In genomic region chr4:4753643-4754042, GRCh38 we compare ENCODE assay signal across 25 cellular contexts.
"Had no signal": no experiment of that assay in that cellular context is flagged by ENCODE, and none has a peak within 500 bp of the region (broad histone marks: within the 10 kb centered on the region; RNA-seq: fewer than 3 reads in every experiment).

No MANE protein-coding gene starts in this region.

- DNase-seq: dorsolateral prefrontal cortex; effector CD4-positive, alpha-beta T cell; left ventricle myocardium superior; lower lobe of right lung; midbrain; naive thymus-derived CD8-positive, alpha-beta T cell; pancreas; stimulated activated CD4-positive, alpha-beta T cell treated with anti-CD3 and anti-CD28 coated beads, Interleukin-12 subunit alpha, Interleukin-12 subunit beta, amount 100 ng/mL, for 4 hours; stimulated activated CD4-positive, alpha-beta T cell treated with anti-CD3 and anti-CD28 coated beads, Interleukin-1b, Interleukin-23, amount 100 ng/mL, for 48 hours; stimulated activated CD4-positive, alpha-beta T cell treated with anti-CD3 and anti-CD28 coated beads, Interleukin-4, amount 100 ng/mL, for 1 hour; stimulated activated CD8-positive, alpha-beta memory T cell treated with anti-CD3 and anti-CD28 coated beads, Interleukin-4, amount 100 ng/mL, for 48 hours; stimulated activated naive CD8-positive, alpha-beta T cell treated with anti-CD3 and anti-CD28 coated beads, Interleukin-15, Interleukin-2, amounts not matched to agents 100 U/mL and 50 U/mL, for 24 hours; substantia nigra; testis; upper lobe of left lung had no signal

- H3K9me3 ChIP-seq: lower lobe of right lung, neutrophil, pancreas, testis, tibial nerve, upper lobe of left lung had no signal

- H3K4me3 ChIP-seq: dorsolateral prefrontal cortex, lower lobe of right lung, pancreas, smooth muscle cell, testis, tibial nerve, upper lobe of left lung had no signal

- H3K36me3 ChIP-seq: lower lobe of right lung, neutrophil, pancreas, tibial nerve, upper lobe of left lung had no signal

- H3K27ac ChIP-seq: dorsolateral prefrontal cortex, lower lobe of right lung, neutrophil, pancreas, testis, tibial nerve, upper lobe of left lung had no signal

- H3K27ac Mint-ChIP-seq: naive thymus-derived CD8-positive, alpha-beta T cell; progenitor cell of endocrine pancreas had no signal

- H3K27me3 ChIP-seq: dorsolateral prefrontal cortex, pancreas, testis, tibial nerve, upper lobe of left lung had no signal

- FAIRE-seq: colon, frontal cortex, keratinocyte, pancreas, urothelium cell line had no signal

- H3K36me3 Mint-ChIP-seq: naive thymus-derived CD8-positive, alpha-beta T cell had no signal

- ATAC-seq: left ventricle myocardium superior; lower lobe of right lung; naive thymus-derived CD8-positive, alpha-beta T cell; pancreas; sciatic nerve; stimulated activated naive CD8-positive, alpha-beta T cell treated with anti-CD3 and anti-CD28 coated beads, Interleukin-15, Interleukin-2, amounts not matched to agents 100 U/mL and 50 U/mL, for 24 hours had no signal

- H3K9me3 Mint-ChIP-seq: neural crest cell had no signal

- H3K4me1 Mint-ChIP-seq: naive thymus-derived CD8-positive, alpha-beta T cell had no signal

- H3K4me1 ChIP-seq: lower lobe of right lung, pancreas, testis, tibial nerve, upper lobe of left lung had no signal

- H3K4me3 Mint-ChIP-seq: naive thymus-derived CD8-positive, alpha-beta T cell; neural crest cell had no signal
